Comparison of ENCODE assay signal across 28 cellular contexts in genomic region chr3:4678320-4678719, GRCh38.
"Had no signal": no experiment of that assay in that cellular context is flagged by ENCODE, and none has a peak within 500 bp of the region (broad histone marks: within the 10 kb centered on the region; RNA-seq: fewer than 3 reads in every experiment).

No MANE protein-coding gene starts in this region.

- H3K4me1 Mint-ChIP-seq: activated B cell treated with CpG ODN at 0.5 μM for 24 hours; activated CD4-positive, alpha-beta T cell treated with anti-CD3 and anti-CD28 coated beads, Interleukin-2, amount 10 ng/mL, durations not matched to agents 24 days and 14 days; activated naive CD4-positive, alpha-beta T cell treated with anti-CD3 and anti-CD28 coated beads, Interleukin-2, amount 10 ng/mL, durations not matched to agents 7 days and 5 days; brain; T-cell had no signal

- H3K27me3 Mint-ChIP-seq: activated B cell treated with CpG ODN at 0.5 μM for 24 hours; activated CD4-positive, alpha-beta T cell treated with anti-CD3 and anti-CD28 coated beads, Interleukin-2, amount 10 ng/mL, durations not matched to agents 24 days and 14 days; activated CD8-positive, alpha-beta memory T cell treated with anti-CD3 and anti-CD28 coated beads, Interleukin-2, amount 10 ng/mL, durations not matched to agents 7 days and 5 days; activated naive CD4-positive, alpha-beta T cell treated with anti-CD3 and anti-CD28 coated beads, Interleukin-2, amount 10 ng/mL, durations not matched to agents 7 days and 5 days; T-cell had no signal

- H3K27ac Mint-ChIP-seq: activated B cell treated with CpG ODN at 0.5 μM for 24 hours; activated CD4-positive, alpha-beta T cell treated with anti-CD3 and anti-CD28 coated beads, Interleukin-2, amount 10 ng/mL, durations not matched to agents 24 days and 14 days; activated CD8-positive, alpha-beta memory T cell treated with anti-CD3 and anti-CD28 coated beads, Interleukin-2, amount 10 ng/mL, durations not matched to agents 7 days and 5 days; activated naive CD4-positive, alpha-beta T cell treated with anti-CD3 and anti-CD28 coated beads, Interleukin-2, amount 10 ng/mL, durations not matched to agents 7 days and 5 days; activated T-helper 2 cell treated with anti-CD3 and anti-CD28 coated beads, Interferon-gamma antibody, Interleukin-2, Interleukin-4, amounts not matched to agents 10 μg/mL and 5 μg/mL and 100 μg/mL, durations not matched to agents 14 hours and 24 hours and 36 hours; brain; T-cell had no signal

- ATAC-seq: activated CD8-positive, alpha-beta memory T cell treated with anti-CD3 and anti-CD28 coated beads, Interleukin-2, amount 10 ng/mL, durations not matched to agents 7 days and 5 days; activated T-cell treated with anti-CD3 and anti-CD28 coated beads, Interleukin-2, amount 50 U/mL, for 4 hours; Panc1; Right ventricle myocardium inferior; T-cell had no signal

- H3K4me3 ChIP-seq: SK-N-MC had no signal

- H3K4me3 Mint-ChIP-seq: activated B cell treated with CpG ODN at 0.5 μM for 24 hours; activated CD4-positive, alpha-beta T cell treated with anti-CD3 and anti-CD28 coated beads, Interleukin-2, amount 10 ng/mL, durations not matched to agents 24 days and 14 days; activated CD8-positive, alpha-beta memory T cell treated with anti-CD3 and anti-CD28 coated beads, Interleukin-2, amount 10 ng/mL, durations not matched to agents 7 days and 5 days; activated naive CD4-positive, alpha-beta T cell treated with anti-CD3 and anti-CD28 coated beads, Interleukin-2, amount 10 ng/mL, durations not matched to agents 7 days and 5 days; activated T-cell treated with anti-CD3 and anti-CD28 coated beads, Interleukin-2, amount 50 U/mL, for 4 hours; brain; T-cell had no signal

- DNase-seq: activated B cell treated with CpG ODN at 0.5 μM for 24 hours; activated CD4-positive, alpha-beta T cell treated with anti-CD3 and anti-CD28 coated beads for 1 hour; activated CD4-positive, alpha-beta T cell treated with anti-CD3 and anti-CD28 coated beads, Interleukin-2, amount 10 ng/mL, durations not matched to agents 24 days and 14 days; activated CD4-positive, alpha-beta T cell treated with anti-CD3 and anti-CD28 coated beads, Interleukin-2, amount 50 U/mL, for 48 hours; activated CD8-positive, alpha-beta memory T cell treated with anti-CD3 and anti-CD28 coated beads, Interleukin-2, amount 10 ng/mL, durations not matched to agents 7 days and 5 days; activated gamma-delta T cell treated with Interleukin-2 at 50 U/mL for 16 hours; activated naive CD4-positive, alpha-beta T cell treated with anti-CD3 and anti-CD28 coated beads, Interleukin-2, amount 10 ng/mL, durations not matched to agents 7 days and 5 days; activated T-cell treated with anti-CD3 and anti-CD28 coated beads, Interleukin-2, amount 50 U/mL, for 4 hours; amniotic stem cell; IMR-90; KG1; NCI-H1105; NCI-H1436; NCI-H1694 treated with DMSO at 0.1 percent for 48 hours; NCI-H2029 treated with DMSO at 0.1 percent for 48 hours; NCI-H510A treated with DMSO at 0.1 percent for 48 hours; NCI-H69; NK-92 treated with Interleukin-12 subunit alpha and Interleukin-12 subunit beta, amount 100 ng/mL, for 24 hours; OCI-M1; RPMI8226; T-cell; T-helper 2 cell; T1000 had no signal

- H3K36me3 Mint-ChIP-seq: brain had no signal

- H3K9me3 Mint-ChIP-seq: activated B cell treated with CpG ODN at 0.5 μM for 24 hours; activated CD4-positive, alpha-beta T cell treated with anti-CD3 and anti-CD28 coated beads, Interleukin-2, amount 10 ng/mL, durations not matched to agents 24 days and 14 days; activated naive CD4-positive, alpha-beta T cell treated with anti-CD3 and anti-CD28 coated beads, Interleukin-2, amount 10 ng/mL, durations not matched to agents 7 days and 5 days; activated T-cell treated with anti-CD3 and anti-CD28 coated beads, Interleukin-2, amount 50 U/mL, for 4 hours; activated T-helper 2 cell treated with anti-CD3 and anti-CD28 coated beads, Interferon-gamma antibody, Interleukin-2, Interleukin-4, amounts not matched to agents 10 μg/mL and 5 μg/mL and 100 μg/mL, durations not matched to agents 14 hours and 24 hours and 36 hours; brain; T-cell had no signal

- H3K27ac ChIP-seq: SK-N-MC had no signal
